2 cellular contexts compared by ENCODE assay signal in the genomic region with DNA sequence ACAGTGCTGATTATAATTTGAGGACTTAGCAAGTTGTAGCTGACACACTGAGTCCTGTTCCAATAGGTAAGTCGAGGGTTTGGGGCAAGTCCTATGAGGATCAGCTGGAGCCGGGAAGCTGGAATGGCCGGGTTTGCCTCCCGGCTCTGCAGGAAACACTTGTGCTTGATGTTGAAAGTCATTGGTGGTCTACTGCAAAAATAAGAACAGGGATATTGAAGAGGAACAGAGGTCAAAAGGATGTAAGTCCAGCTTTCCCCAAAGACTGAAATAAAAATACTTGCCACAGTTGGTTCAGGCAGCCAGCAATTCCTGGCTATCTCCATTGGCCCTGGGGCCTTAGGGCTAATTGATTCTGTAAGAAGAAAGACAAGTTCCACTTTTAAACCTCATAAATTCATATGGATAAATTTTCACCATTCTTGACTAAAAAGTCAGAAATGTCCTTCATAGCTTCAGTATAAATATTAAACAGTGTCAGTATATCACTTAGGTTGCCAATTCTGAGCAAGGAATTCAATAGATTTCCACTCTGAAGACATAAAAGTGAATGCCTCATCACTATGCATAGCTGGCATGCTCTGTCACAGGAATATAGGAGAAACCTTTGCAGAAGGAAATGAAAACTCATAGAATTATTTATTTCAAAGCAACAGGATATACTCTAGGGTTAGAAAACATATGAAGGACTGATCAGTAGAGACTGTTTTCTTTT.
TF ChIP-seq lines count a peak whose summit lies in the region.

No MANE protein-coding gene starts in this region.

TF ChIP-seq in SK-N-SH, 30 proteins besides CTCF, POLR2A, EP300 and RAD21 (continued from another document):
- TF ChIP-seq GATA2 (CRISPR knock-in tag; IDR thresholded peaks at IDR 0.05), result no peak
- no peak for TF ChIP-seq FOXJ3 (CRISPR knock-in tag; IDR thresholded peaks at IDR 0.05)
- TF ChIP-seq, protein P1, sequence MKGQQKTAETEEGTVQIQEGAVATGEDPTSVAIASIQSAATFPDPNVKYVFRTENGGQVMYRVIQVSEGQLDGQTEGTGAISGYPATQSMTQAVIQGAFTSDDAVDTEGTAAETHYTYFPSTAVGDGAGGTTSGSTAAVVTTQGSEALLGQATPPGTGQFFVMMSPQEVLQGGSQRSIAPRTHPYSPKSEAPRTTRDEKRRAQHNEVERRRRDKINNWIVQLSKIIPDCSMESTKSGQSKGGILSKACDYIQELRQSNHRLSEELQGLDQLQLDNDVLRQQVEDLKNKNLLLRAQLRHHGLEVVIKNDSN (IDR thresholded peaks at IDR 0.05; ENCODE audit: borderline replicate concordance, low read depth), result no peak
- TF ChIP-seq EZH2phosphoT487 (IDR thresholded peaks at IDR 0.05; ENCODE audit: borderline replicate concordance, low read depth), result no peak
- TF ChIP-seq RXRA (IDR thresholded peaks at IDR 0.05; ENCODE audit: borderline replicate concordance, low read depth), result no peak
- no peak for TF ChIP-seq TAF1 (IDR thresholded peaks at IDR 0.05; ENCODE audit: borderline replicate concordance, low read depth, low read length)
- no peak for TF ChIP-seq RCOR1 (IDR thresholded peaks at IDR 0.05; ENCODE audit: low read length)
- TF ChIP-seq RFX5 (IDR thresholded peaks at IDR 0.05; ENCODE audit: low read length), result no peak
- TF ChIP-seq, protein P2, sequence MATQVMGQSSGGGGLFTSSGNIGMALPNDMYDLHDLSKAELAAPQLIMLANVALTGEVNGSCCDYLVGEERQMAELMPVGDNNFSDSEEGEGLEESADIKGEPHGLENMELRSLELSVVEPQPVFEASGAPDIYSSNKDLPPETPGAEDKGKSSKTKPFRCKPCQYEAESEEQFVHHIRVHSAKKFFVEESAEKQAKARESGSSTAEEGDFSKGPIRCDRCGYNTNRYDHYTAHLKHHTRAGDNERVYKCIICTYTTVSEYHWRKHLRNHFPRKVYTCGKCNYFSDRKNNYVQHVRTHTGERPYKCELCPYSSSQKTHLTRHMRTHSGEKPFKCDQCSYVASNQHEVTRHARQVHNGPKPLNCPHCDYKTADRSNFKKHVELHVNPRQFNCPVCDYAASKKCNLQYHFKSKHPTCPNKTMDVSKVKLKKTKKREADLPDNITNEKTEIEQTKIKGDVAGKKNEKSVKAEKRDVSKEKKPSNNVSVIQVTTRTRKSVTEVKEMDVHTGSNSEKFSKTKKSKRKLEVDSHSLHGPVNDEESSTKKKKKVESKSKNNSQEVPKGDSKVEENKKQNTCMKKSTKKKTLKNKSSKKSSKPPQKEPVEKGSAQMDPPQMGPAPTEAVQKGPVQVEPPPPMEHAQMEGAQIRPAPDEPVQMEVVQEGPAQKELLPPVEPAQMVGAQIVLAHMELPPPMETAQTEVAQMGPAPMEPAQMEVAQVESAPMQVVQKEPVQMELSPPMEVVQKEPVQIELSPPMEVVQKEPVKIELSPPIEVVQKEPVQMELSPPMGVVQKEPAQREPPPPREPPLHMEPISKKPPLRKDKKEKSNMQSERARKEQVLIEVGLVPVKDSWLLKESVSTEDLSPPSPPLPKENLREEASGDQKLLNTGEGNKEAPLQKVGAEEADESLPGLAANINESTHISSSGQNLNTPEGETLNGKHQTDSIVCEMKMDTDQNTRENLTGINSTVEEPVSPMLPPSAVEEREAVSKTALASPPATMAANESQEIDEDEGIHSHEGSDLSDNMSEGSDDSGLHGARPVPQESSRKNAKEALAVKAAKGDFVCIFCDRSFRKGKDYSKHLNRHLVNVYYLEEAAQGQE (IDR thresholded peaks at IDR 0.05; ENCODE audit: low read depth, low read length), result no peak
- TF ChIP-seq, protein P3, sequence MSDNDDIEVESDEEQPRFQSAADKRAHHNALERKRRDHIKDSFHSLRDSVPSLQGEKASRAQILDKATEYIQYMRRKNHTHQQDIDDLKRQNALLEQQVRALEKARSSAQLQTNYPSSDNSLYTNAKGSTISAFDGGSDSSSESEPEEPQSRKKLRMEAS (IDR thresholded peaks at IDR 0.05; ENCODE audit: low read depth), result no peak

TF ChIP-seq in SK-N-SH treated with all-trans-retinoic acid at 6 μM for 48 hours, 23 proteins besides CTCF, POLR2A, EP300 and RAD21 (continued from another document):
- TF ChIP-seq, protein P4, sequence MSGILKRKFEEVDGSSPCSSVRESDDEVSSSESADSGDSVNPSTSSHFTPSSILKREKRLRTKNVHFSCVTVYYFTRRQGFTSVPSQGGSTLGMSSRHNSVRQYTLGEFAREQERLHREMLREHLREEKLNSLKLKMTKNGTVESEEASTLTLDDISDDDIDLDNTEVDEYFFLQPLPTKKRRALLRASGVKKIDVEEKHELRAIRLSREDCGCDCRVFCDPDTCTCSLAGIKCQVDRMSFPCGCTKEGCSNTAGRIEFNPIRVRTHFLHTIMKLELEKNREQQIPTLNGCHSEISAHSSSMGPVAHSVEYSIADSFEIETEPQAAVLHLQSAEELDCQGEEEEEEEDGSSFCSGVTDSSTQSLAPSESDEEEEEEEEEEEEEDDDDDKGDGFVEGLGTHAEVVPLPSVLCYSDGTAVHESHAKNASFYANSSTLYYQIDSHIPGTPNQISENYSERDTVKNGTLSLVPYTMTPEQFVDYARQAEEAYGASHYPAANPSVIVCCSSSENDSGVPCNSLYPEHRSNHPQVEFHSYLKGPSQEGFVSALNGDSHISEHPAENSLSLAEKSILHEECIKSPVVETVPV (CRISPR knock-in tag; IDR thresholded peaks at IDR 0.05), result no peak
- TF ChIP-seq CSDC2 (CRISPR knock-in tag; IDR thresholded peaks at IDR 0.05) (no peak), RARB (CRISPR knock-in tag; IDR thresholded peaks at IDR 0.05) (no peak), ZNF565 (CRISPR knock-in tag; conservative IDR thresholded peaks at IDR 0.05; ENCODE audit: low read depth) (no peak), ESRRG (CRISPR knock-in tag; IDR thresholded peaks at IDR 0.05) (no peak), ARNTL (CRISPR knock-in tag; IDR thresholded peaks at IDR 0.05; ENCODE audit: borderline replicate concordance, low read depth) (no peak), OSR1 (CRISPR knock-in tag; IDR thresholded peaks at IDR 0.05) (no peak), SNAI2 (CRISPR knock-in tag; IDR thresholded peaks at IDR 0.05) (no peak), TOX (CRISPR knock-in tag; IDR thresholded peaks at IDR 0.05; ENCODE audit: borderline replicate concordance) (no peak), PPARA (CRISPR knock-in tag; IDR thresholded peaks at IDR 0.05; ENCODE audit: borderline replicate concordance) (no peak), TCF4 (CRISPR knock-in tag; IDR thresholded peaks at IDR 0.05; ENCODE audit: borderline replicate concordance) (no peak)
